In the genomic region with DNA sequence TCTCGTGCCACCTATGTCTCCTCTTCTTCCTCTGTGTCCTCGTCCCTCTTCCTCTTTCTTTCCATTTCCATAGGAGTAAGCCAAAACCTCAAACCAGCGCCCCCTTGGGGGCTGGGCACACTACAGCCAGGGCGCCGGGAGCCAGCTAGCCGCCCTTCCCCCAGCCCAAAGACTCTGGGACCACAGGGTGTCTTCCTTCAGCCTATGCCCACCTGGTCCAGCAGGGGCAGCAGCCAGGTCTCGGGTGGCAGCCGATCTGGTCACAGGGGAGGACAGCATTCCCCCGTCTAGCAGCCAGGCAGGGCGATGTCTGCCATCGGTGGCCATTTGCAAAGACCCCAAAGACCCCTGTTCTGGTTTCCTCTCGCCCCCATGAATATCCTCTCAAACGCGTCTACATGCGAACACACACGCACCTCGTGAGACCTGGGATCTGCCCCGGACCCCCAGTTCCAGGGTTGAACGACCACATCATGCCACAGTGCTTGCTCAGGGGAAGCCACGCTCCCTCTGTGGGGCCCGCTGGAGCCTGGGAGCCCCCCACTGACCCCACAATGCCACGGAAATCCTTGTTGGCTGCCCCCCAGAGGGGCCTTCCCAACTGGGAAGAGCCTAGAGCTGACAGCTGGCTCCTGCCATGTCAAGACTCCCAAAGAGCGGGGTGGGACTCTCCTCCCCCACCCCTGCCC, we compare ENCODE assay signal across 24 cellular contexts.
A peak's percentile ranks its signal among the peaks of the same experiment; 100 is the strongest.
DNase-seq lines count a peak whose midpoint lies in the region; ATAC-seq and TF ChIP-seq lines count a peak whose summit lies in the region.
"Had no signal": no experiment of that assay in that cellular context is flagged by ENCODE, and none has a peak within 500 bp of the region (broad histone marks: within the 10 kb centered on the region; RNA-seq: fewer than 3 reads in every experiment).

No MANE protein-coding gene starts in this region.

- BruUV-seq in PC-3 (replicated peaks; lab: Mats Ljungman, UMichigan): no TSS peak

- H3K27me3 Mint-ChIP-seq in HFFc6 (ENCODE audit: insufficient read depth) (peaks cover 3% of the 10 kb centered on the region), endodermal cell (ENCODE audit: insufficient read depth) (no peaks in the 10 kb centered on the region), neural progenitor cell (ENCODE audit: insufficient read depth, low read depth) (peaks cover 5% of the 10 kb centered on the region)
- H3K27me3 Mint-ChIP-seq: activated CD4-positive, alpha-beta memory T cell treated with anti-CD3 and anti-CD28 coated beads, Interleukin-2, amount 10 ng/mL, durations not matched to agents 7 days and 5 days; activated naive CD8-positive, alpha-beta T cell treated with anti-CD3 and anti-CD28 coated beads for 36 hours; natural killer cell treated with Interleukin-12 subunit alpha and Interleukin-12 subunit beta and Interleukin-15 and Interleukin-18, amount 100 ng/mL, for 72 hours had no signal

- no peaks in the 10 kb centered on the region for H3K4me1 ChIP-seq in endodermal cell (ENCODE audit: control insufficient read depth, insufficient read depth, low read length)
- H3K4me1 ChIP-seq in neural progenitor cell: no peaks in the 10 kb centered on the region
- no peaks in the 10 kb centered on the region for H3K4me1 ChIP-seq in PC-3 (ENCODE audit: insufficient read depth, low read length)
- H3K4me1 ChIP-seq: ascending aorta, parathyroid adenoma, right lobe of liver, stomach, tibial nerve had no signal

- H4K20me1 ChIP-seq in neural progenitor cell (ENCODE audit: low read depth) (no peaks in the 10 kb centered on the region), PC-3 (ENCODE audit: low read length) (no peaks in the 10 kb centered on the region)

- POLR2A ChIA-PET in PC-3 (lab: Charles Lee; ENCODE audit: unreplicated experiment): no interaction called here

- no peak for ATAC-seq in GM21717 (IDR thresholded peaks at IDR 0.05; ENCODE audit: unreplicated experiment)
- no peak for ATAC-seq in PC-3
- no peak for ATAC-seq in HG02938 (IDR thresholded peaks at IDR 0.05; ENCODE audit: unreplicated experiment)
- ATAC-seq: left lobe of liver had no signal

- TF ChIP-seq CTCF in HFFc6 (IDR thresholded peaks at IDR 0.05) (peak; percentile 21; the same call in 1 of the 2 replicates), endodermal cell (conservative IDR thresholded peaks at IDR 0.05) (peak; percentile 26), neural progenitor cell (IDR thresholded peaks at IDR 0.05) (no peak), PC-3 (conservative IDR thresholded peaks at IDR 0.05; ENCODE audit: low read depth, low read length) (no peak)

- no peak overlapping the region for H3K9ac ChIP-seq in endodermal cell (ENCODE audit: extremely low read depth, low read length, poor library complexity, severe bottlenecking)
- no peak overlapping the region for H3K9ac ChIP-seq in neural progenitor cell
- H3K9ac ChIP-seq in PC-3 (ENCODE audit: low read length): no peak overlapping the region
- H3K9ac ChIP-seq: GM23248, parathyroid adenoma had no signal

- H3K79me2 ChIP-seq in neural progenitor cell (ENCODE audit: low read depth) (no peaks in the 10 kb centered on the region), PC-3 (ENCODE audit: low read length) (no peaks in the 10 kb centered on the region)
- H3K79me2 ChIP-seq: parathyroid adenoma had no signal

- H3K27ac Mint-ChIP-seq in HFFc6: no peak overlapping the region
- no peak overlapping the region for H3K27ac Mint-ChIP-seq in endodermal cell
- H3K27ac Mint-ChIP-seq in neural progenitor cell: no peak overlapping the region
- H3K27ac Mint-ChIP-seq: activated CD4-positive, alpha-beta memory T cell treated with anti-CD3 and anti-CD28 coated beads, Interleukin-2, amount 10 ng/mL, durations not matched to agents 7 days and 5 days; activated naive CD8-positive, alpha-beta T cell treated with anti-CD3 and anti-CD28 coated beads for 36 hours; CD14-positive monocyte; natural killer cell treated with Interleukin-12 subunit alpha and Interleukin-12 subunit beta and Interleukin-15 and Interleukin-18, amount 100 ng/mL, for 72 hours had no signal

- H3K4me2 ChIP-seq in neural progenitor cell (no peak overlapping the region), PC-3 (ENCODE audit: low read length) (no peak overlapping the region)

- H3K36me3 Mint-ChIP-seq in HFFc6 (ENCODE audit: low read depth) (peaks cover 21% of the 10 kb centered on the region; the same call in 1 of the 2 replicates), endodermal cell (ENCODE audit: low read depth) (peaks cover 9% of the 10 kb centered on the region), neural progenitor cell (peaks cover 3% of the 10 kb centered on the region)
- H3K36me3 Mint-ChIP-seq: activated naive CD8-positive, alpha-beta T cell treated with anti-CD3 and anti-CD28 coated beads for 36 hours; CD14-positive monocyte had no signal

- intact Hi-C loops in PC-3 (cut with micrococcal nuclease): no loop called here

- H3K9me3 ChIP-seq in endodermal cell (ENCODE audit: control insufficient read depth, low read length): peaks cover 5% of the 10 kb centered on the region
- no peaks in the 10 kb centered on the region for H3K9me3 ChIP-seq in neural progenitor cell (ENCODE audit: low read depth)
- H3K9me3 ChIP-seq in PC-3 (ENCODE audit: low read length): no peaks in the 10 kb centered on the region
- H3K9me3 ChIP-seq: right lobe of liver had no signal

- H3K36me3 ChIP-seq in endodermal cell (ENCODE audit: control insufficient read depth, insufficient read depth, low read length) (no peaks in the 10 kb centered on the region), neural progenitor cell (no peaks in the 10 kb centered on the region), PC-3 (ENCODE audit: low read depth, low read length) (no peaks in the 10 kb centered on the region)
- H3K36me3 ChIP-seq: ascending aorta, right lobe of liver, stomach, tibial nerve had no signal

- WGBS in endodermal cell (ENCODE audit: insufficient coverage in 1 of 2, insufficient read length in 1 of 2), 2 experiments: 92 to 93% methylated on average over 12 to 23 of the region's 23 CpGs

- H3K4me3 Mint-ChIP-seq in HFFc6 (no peak overlapping the region), endodermal cell (no peak overlapping the region), neural progenitor cell (no peak overlapping the region)
- H3K4me3 Mint-ChIP-seq: activated CD4-positive, alpha-beta memory T cell treated with anti-CD3 and anti-CD28 coated beads, Interleukin-2, amount 10 ng/mL, durations not matched to agents 7 days and 5 days; activated naive CD8-positive, alpha-beta T cell treated with anti-CD3 and anti-CD28 coated beads for 36 hours; CD14-positive monocyte; natural killer cell treated with Interleukin-12 subunit alpha and Interleukin-12 subunit beta and Interleukin-15 and Interleukin-18, amount 100 ng/mL, for 72 hours had no signal

- H3K27me3 ChIP-seq in endodermal cell (ENCODE audit: control insufficient read depth, insufficient read depth, low read length, poor library complexity, severe bottlenecking): no peaks in the 10 kb centered on the region
- H3K27me3 ChIP-seq in neural progenitor cell: no peaks in the 10 kb centered on the region
- H3K27me3 ChIP-seq in PC-3 (ENCODE audit: low read length): no peaks in the 10 kb centered on the region
- H3K27me3 ChIP-seq: ascending aorta, right lobe of liver, stomach, tibial nerve had no signal

- H3K4me3 ChIP-seq in endodermal cell (ENCODE audit: low read length) (no peak overlapping the region), neural progenitor cell (no peak overlapping the region), PC-3 (ENCODE audit: low read length) (no peak overlapping the region)
- H3K4me3 ChIP-seq: ascending aorta, GM23248, right lobe of liver, stomach, tibial nerve had no signal

- H3K27ac ChIP-seq in endodermal cell (ENCODE audit: low read depth, low read length) (no peak overlapping the region), neural progenitor cell (no peak overlapping the region), PC-3 (ENCODE audit: low read length) (no peak overlapping the region)
- H3K27ac ChIP-seq: ascending aorta, GM23248, parathyroid adenoma, right lobe of liver, stomach, tibial nerve had no signal

- CTCF ChIA-PET in PC-3 (lab: Charles Lee): no interaction called here

- DNase-seq in ELF-1 (ENCODE audit: low read depth, low spot score) (peak; percentile 22), HFFc6 (no peak), endodermal cell (peak; percentile 72), mesenteric fat pad (ENCODE audit: low spot score) (peak; percentile 65), neural progenitor cell (ENCODE audit: low spot score) (no peak), PC-3 (no peak)
- DNase-seq: activated CD4-positive, alpha-beta memory T cell treated with anti-CD3 and anti-CD28 coated beads, Interleukin-2, amount 10 ng/mL, durations not matched to agents 7 days and 5 days; activated naive CD8-positive, alpha-beta T cell treated with anti-CD3 and anti-CD28 coated beads for 36 hours; Calu3; cerebellar nuclear complex; GM23248; NCI-H1694 treated with DMSO at 0.1 percent for 48 hours; stimulated activated CD4-positive, alpha-beta T cell treated with anti-CD3 and anti-CD28 coated beads, Interleukin-15, amount 100 ng/mL, for 24 hours; stomach; T-helper 9 cell had no signal

- H3K9me3 Mint-ChIP-seq in HFFc6 (peaks cover 34% of the 10 kb centered on the region), endodermal cell (peaks cover 58% of the 10 kb centered on the region), neural progenitor cell (peaks cover 36% of the 10 kb centered on the region)

- H3K4me1 Mint-ChIP-seq in HFFc6 (ENCODE audit: low read depth): no peaks in the 10 kb centered on the region
- no peaks in the 10 kb centered on the region for H3K4me1 Mint-ChIP-seq in endodermal cell
- no peaks in the 10 kb centered on the region for H3K4me1 Mint-ChIP-seq in neural progenitor cell
- H3K4me1 Mint-ChIP-seq: activated CD4-positive, alpha-beta memory T cell treated with anti-CD3 and anti-CD28 coated beads, Interleukin-2, amount 10 ng/mL, durations not matched to agents 7 days and 5 days; activated naive CD8-positive, alpha-beta T cell treated with anti-CD3 and anti-CD28 coated beads for 36 hours; CD14-positive monocyte had no signal

- H2AFZ ChIP-seq in neural progenitor cell (replicated peaks): no peak overlapping the region
- no peak overlapping the region for H2AFZ ChIP-seq in PC-3 (ENCODE audit: low read length)
- H2AFZ ChIP-seq: GM23248, parathyroid adenoma had no signal

- no peaks in the 10 kb centered on the region for H3K9me2 ChIP-seq in PC-3 (replicated peaks; ENCODE audit: low read length)

- no peaks in the 10 kb centered on the region for H3F3A ChIP-seq in neural progenitor cell (ENCODE audit: low read depth)
- H3F3A ChIP-seq in PC-3 (ENCODE audit: low read length, unreplicated experiment): no peaks in the 10 kb centered on the region

Comparison
In these comparisons a context has a peak if more than half of its experiments do, and no peak if none do; other contexts are left out.
1. DNase-seq: peak in ELF-1 (single experiment), endodermal cell (single experiment) and mesenteric fat pad (single experiment); none in HFFc6 (single experiment), neural progenitor cell (single experiment) and PC-3 (single experiment).
2. CTCF ChIP-seq: peak in HFFc6 (single experiment) and endodermal cell (single experiment); none in neural progenitor cell (single experiment) and PC-3 (single experiment).